18 cellular contexts compared by ENCODE assay signal in the genomic region with DNA sequence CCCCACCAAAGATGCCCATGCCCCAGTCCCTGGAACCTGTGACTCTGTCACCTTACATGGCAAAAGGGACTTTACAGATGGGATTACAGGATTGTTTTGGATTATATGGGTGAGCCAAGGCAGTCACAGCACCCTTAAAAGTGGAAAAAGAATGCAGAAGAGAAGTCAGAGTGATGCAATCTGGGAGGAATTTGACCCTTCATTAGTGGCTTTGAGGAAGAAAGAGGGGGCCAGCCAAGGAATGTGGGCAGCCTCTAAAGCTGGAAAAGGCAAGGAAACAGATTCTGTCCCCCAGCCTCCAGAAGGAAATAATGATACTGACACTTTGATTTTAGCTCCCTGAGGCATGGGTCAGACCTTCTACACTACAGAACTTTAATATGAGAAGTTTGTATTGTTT.
A peak's percentile ranks its signal among the peaks of the same experiment; 100 is the strongest.
DNase-seq lines count a peak whose midpoint lies in the region; ATAC-seq and TF ChIP-seq lines count a peak whose summit lies in the region.
"Had no signal": no experiment of that assay in that cellular context is flagged by ENCODE, and none has a peak within 500 bp of the region (broad histone marks: within the 10 kb centered on the region; RNA-seq: fewer than 3 reads in every experiment).

No MANE protein-coding gene starts in this region.

- no peak for TF ChIP-seq CTCF in omental fat pad (IDR thresholded peaks at IDR 0.05)

- no peak overlapping the region for H2AK5ac ChIP-seq in trophoblast cell (ENCODE audit: low read length)

- H2AFZ ChIP-seq in trophoblast cell (ENCODE audit: insufficient read depth, low read length, poor library complexity) = no peak overlapping the region

- no peak overlapping the region for H3K23ac ChIP-seq in trophoblast cell (ENCODE audit: low read length)

- no peak overlapping the region for H3K4me3 ChIP-seq in trophoblast cell (ENCODE audit: low read depth, low read length)

- no peak for TF ChIP-seq POLR2A in GM18505 (IDR thresholded peaks at IDR 0.05; ENCODE audit: borderline replicate concordance, extremely low read depth, insufficient read depth, insufficient read length)

- H2BK12ac ChIP-seq in trophoblast cell (ENCODE audit: low read length) = no peak overlapping the region

- H3K27ac Mint-ChIP-seq in activated naive CD8-positive, alpha-beta T cell treated with anti-CD3 and anti-CD28 coated beads for 36 hours = no peak overlapping the region
- H3K27ac Mint-ChIP-seq: CD4-positive, alpha-beta memory T cell had no signal

- no peaks in the 10 kb centered on the region for H3K9me3 ChIP-seq in trophoblast cell (ENCODE audit: insufficient read depth, low read depth, low read length)

- H3K27me3 ChIP-seq in trophoblast cell (ENCODE audit: insufficient read depth, low read length) = no peaks in the 10 kb centered on the region

- H3K4me3 Mint-ChIP-seq in activated naive CD8-positive, alpha-beta T cell treated with anti-CD3 and anti-CD28 coated beads for 36 hours = no peak overlapping the region
- H3K4me3 Mint-ChIP-seq: CD4-positive, alpha-beta memory T cell had no signal

- no peaks in the 10 kb centered on the region for H3K36me3 ChIP-seq in trophoblast cell (ENCODE audit: control insufficient read depth in 1 of 2, insufficient read depth in 2 of 2, low read length in 2 of 2)

- H3K79me2 ChIP-seq in trophoblast cell (ENCODE audit: control insufficient read depth, insufficient read depth, low read length, poor library complexity) = no peaks in the 10 kb centered on the region

- H4K12ac ChIP-seq in trophoblast cell (ENCODE audit: low read depth, low read length) = no peak overlapping the region

- H3K4me1 Mint-ChIP-seq in activated naive CD8-positive, alpha-beta T cell treated with anti-CD3 and anti-CD28 coated beads for 36 hours = no peaks in the 10 kb centered on the region
- H3K4me1 Mint-ChIP-seq: CD4-positive, alpha-beta memory T cell had no signal

- ATAC-seq in GM18505 (IDR thresholded peaks at IDR 0.05; ENCODE audit: unreplicated experiment) (no peak), omental fat pad (ENCODE audit: low FRiP score) (no peak)

- peak overlapping the region; percentile 31 for H3K27ac ChIP-seq in trophoblast cell (ENCODE audit: low read depth, low read length)
- H3K27ac ChIP-seq: 22Rv1, RWPE1 had no signal

- peak; percentile 21 for DNase-seq in ACHN
- peak; percentile 28 for DNase-seq in M059J (ENCODE audit: low read depth)
- DNase-seq in glomerular visceral epithelial cell (ENCODE audit: extremely low spot score) = peak; percentile 26
- no peak for DNase-seq in trophoblast cell
- DNase-seq in omental fat pad (ENCODE audit: low spot score) = no peak
- no peak for DNase-seq in stimulated activated CD4-positive, alpha-beta T cell treated with anti-CD3 and anti-CD28 coated beads, Interleukin-2, amount 100 ng/mL, for 48 hours
- DNase-seq in activated naive CD8-positive, alpha-beta T cell treated with anti-CD3 and anti-CD28 coated beads for 36 hours = no peak
- DNase-seq: Calu3; CD4-positive, alpha-beta memory T cell; KG1; NCI-H1048; NCI-H1436; NCI-H2029; NCI-H345; NCI-H524 treated with DMSO at 0.1 percent for 48 hours had no signal

- peaks cover 7% of the 10 kb centered on the region for H3K27me3 Mint-ChIP-seq in activated naive CD8-positive, alpha-beta T cell treated with anti-CD3 and anti-CD28 coated beads for 36 hours

- H4K91ac ChIP-seq in trophoblast cell (ENCODE audit: low read depth, low read length) = peak overlapping the region; percentile 75

- H3K9me3 Mint-ChIP-seq in activated naive CD8-positive, alpha-beta T cell treated with anti-CD3 and anti-CD28 coated beads for 36 hours = peaks cover 1% of the 10 kb centered on the region

- H3K18ac ChIP-seq in trophoblast cell (ENCODE audit: low read length) = no peak overlapping the region

- no peaks in the 10 kb centered on the region for H3K36me3 Mint-ChIP-seq in activated naive CD8-positive, alpha-beta T cell treated with anti-CD3 and anti-CD28 coated beads for 36 hours
- H3K36me3 Mint-ChIP-seq: CD4-positive, alpha-beta memory T cell had no signal

- H3K9ac ChIP-seq in trophoblast cell (ENCODE audit: low read length) = no peak overlapping the region

- H3K14ac ChIP-seq in trophoblast cell (ENCODE audit: low read length) = no peak overlapping the region

- H4K8ac ChIP-seq in trophoblast cell (ENCODE audit: low read depth, low read length) = peak overlapping the region; percentile 53

- H3K4me1 ChIP-seq in trophoblast cell (ENCODE audit: control insufficient read depth in 1 of 2, insufficient read depth in 2 of 2, low read length in 2 of 2) = peaks cover 8 to 18% of the 10 kb centered on the region in 2 experiments

- peaks cover 32% of the 10 kb centered on the region for H3K79me1 ChIP-seq in trophoblast cell (ENCODE audit: low read length)

- H3K4me2 ChIP-seq in trophoblast cell (ENCODE audit: low read length) = no peak overlapping the region

- H2BK120ac ChIP-seq in trophoblast cell (ENCODE audit: insufficient read depth, low read length, poor library complexity) = peak overlapping the region; percentile 94

- no peak overlapping the region for H3K4ac ChIP-seq in trophoblast cell (ENCODE audit: low read depth, low read length)

- in situ Hi-C loops in ACHN (cut with HindIII; ENCODE audit: low pct_ligation_motif_present, low pct_unique_long_range_greater_than_20kb, low sequenced_read_pairs) = no loop called here

- peak overlapping the region; percentile 93 for H2BK5ac ChIP-seq in trophoblast cell (ENCODE audit: low read depth, low read length, poor library complexity)

Comparison
In these comparisons a context has a peak if more than half of its experiments do, and no peak if none do; other contexts are left out.
1. DNase-seq: peak in ACHN (single experiment), M059J (single experiment) and glomerular visceral epithelial cell (single experiment); none in trophoblast cell (0 of 2), omental fat pad (single experiment), stimulated activated CD4-positive, alpha-beta T cell treated with anti-CD3 and anti-CD28 coated beads, Interleukin-2, amount 100 ng/mL, for 48 hours (0 of 2) and activated naive CD8-positive, alpha-beta T cell treated with anti-CD3 and anti-CD28 coated beads for 36 hours (single experiment).